Comparison of ENCODE assay signal across 8 cellular contexts in genomic region chr14:100662850-100663527, GRCh38.
DNase-seq lines count a peak whose midpoint lies in the region; ATAC-seq and TF ChIP-seq lines count a peak whose summit lies in the region.

No MANE protein-coding gene starts in this region.

- H3K27ac Mint-ChIP-seq in activated CD4-positive, alpha-beta T cell treated with anti-CD3 and anti-CD28 coated beads, Interleukin-2, amount 10 ng/mL, durations not matched to agents 24 days and 14 days: no peak overlapping the region

- DNase-seq in Right ventricle myocardium inferior (ENCODE audit: missing footprints) (peak; percentile 86), cardiac septum (ENCODE audit: low spot score) (no peak), NCI-H187 (lab: John Stamatoyannopoulos, UW) (peak; percentile 50 to 63), dorsolateral prefrontal cortex (peak in 8 of 10 donors; percentile 57 to 81 (median 70)), medulla oblongata (ENCODE audit: extremely low spot score) (peak; percentile 82)
- peak; percentile 88 for DNase-seq in activated CD4-positive, alpha-beta T cell treated with anti-CD3 and anti-CD28 coated beads, Interleukin-2, amount 10 ng/mL, durations not matched to agents 24 days and 14 days
- DNase-seq in stimulated activated CD8-positive, alpha-beta memory T cell treated with anti-CD3 and anti-CD28 coated beads, Interleukin-4, amount 100 ng/mL, for 48 hours: peak; percentile 79

- no peaks in the 10 kb centered on the region for H3K36me3 Mint-ChIP-seq in activated CD4-positive, alpha-beta T cell treated with anti-CD3 and anti-CD28 coated beads, Interleukin-2, amount 10 ng/mL, durations not matched to agents 24 days and 14 days (ENCODE audit: low read depth)

- TF ChIP-seq CTCF in dorsolateral prefrontal cortex (IDR thresholded peaks at IDR 0.05 in 54 of 56, conservative IDR thresholded peaks at IDR 0.05 in 2 of 56; ENCODE audit: low read depth in 1 of 56, partially characterized antibody in 56 of 56): peak; percentile 84 to 100 (median 93)

- intact Hi-C loops in Right ventricle myocardium inferior (cut with DNase I) (loop anchor here (2.0 to 10.0 kb wide), 3 partner anchors 162 to 966 kb away; partner anchors contain the start of gene MEG3), cardiac septum (cut with DNase I) (loop anchor here (5.0 kb wide), 1 partner anchor 964 kb away; no protein-coding TSS in a partner anchor), dorsolateral prefrontal cortex (cut with DNase I) (loop anchor here (5.0 to 10.0 kb wide), 3 partner anchors 159 to 962 kb away; no protein-coding TSS in a partner anchor)
- intact Hi-C loops in activated CD4-positive, alpha-beta T cell treated with anti-CD3 and anti-CD28 coated beads, Interleukin-2, amount 10 ng/mL, durations not matched to agents 24 days and 14 days (cut with micrococcal nuclease): no loop called here

- peaks cover 4% of the 10 kb centered on the region for H3K27me3 Mint-ChIP-seq in activated CD4-positive, alpha-beta T cell treated with anti-CD3 and anti-CD28 coated beads, Interleukin-2, amount 10 ng/mL, durations not matched to agents 24 days and 14 days

- H3K27ac ChIP-seq in dorsolateral prefrontal cortex: no peak overlapping the region

- no peak overlapping the region for H3K4me3 Mint-ChIP-seq in activated CD4-positive, alpha-beta T cell treated with anti-CD3 and anti-CD28 coated beads, Interleukin-2, amount 10 ng/mL, durations not matched to agents 24 days and 14 days

- H3K27me3 ChIP-seq in dorsolateral prefrontal cortex: peaks cover 0 to 12% (median 0%) of the 10 kb centered on the region in 45 donors

- H3K4me3 ChIP-seq in dorsolateral prefrontal cortex: no peak overlapping the region

- H3K9me3 Mint-ChIP-seq in activated CD4-positive, alpha-beta T cell treated with anti-CD3 and anti-CD28 coated beads, Interleukin-2, amount 10 ng/mL, durations not matched to agents 24 days and 14 days: no peaks in the 10 kb centered on the region

- ATAC-seq in Right ventricle myocardium inferior (no peak), esophagus mucosa (no peak)

- H3K4me1 Mint-ChIP-seq in activated CD4-positive, alpha-beta T cell treated with anti-CD3 and anti-CD28 coated beads, Interleukin-2, amount 10 ng/mL, durations not matched to agents 24 days and 14 days: peaks cover 2% of the 10 kb centered on the region
